ENCODE assay signal across 9 cellular contexts in genomic region chr3:72821170-72821781, GRCh38. TPM values are rescaled to one million over a fixed set of nuclear protein-coding genes. Genes with fewer than 3 reads are reported as not detected.
DNase-seq lines count a peak whose midpoint lies in the region; ATAC-seq, FAIRE-seq and TF ChIP-seq lines count a peak whose summit lies in the region.
"Had no signal": no experiment of that assay in that cellular context is flagged by ENCODE, and none has a peak within 500 bp of the region (broad histone marks: within the 10 kb centered on the region; RNA-seq: fewer than 3 reads in every experiment).

No MANE protein-coding gene starts in this region.

- TF ChIP-seq CTCF in PC-9 (conservative IDR thresholded peaks at IDR 0.05) (no peak), tibial artery (IDR thresholded peaks at IDR 0.05) (no peak)

- intact Hi-C loops in PC-9 (cut with micrococcal nuclease; ENCODE audit: unreplicated experiment) (loop anchor here (5.0 to 10.0 kb wide), 3 partner anchors 264 to 1109 kb away; no protein-coding TSS in a partner anchor), Right ventricle myocardium superior (cut with DNase I) (loop anchor here (5.0 to 10.0 kb wide), 3 partner anchors 156 to 1116 kb away; no protein-coding TSS in a partner anchor), tibial artery (cut with DNase I; ENCODE audit: low total_unique reads) (loop anchor here (5.0 to 10.0 kb wide), 2 partner anchors 944 to 1096 kb away; partner anchors contain the start of gene EIF4E3)

- no peaks in the 10 kb centered on the region for H3K27me3 ChIP-seq in PC-9 (ENCODE audit: insufficient read depth, low read depth)
- no peaks in the 10 kb centered on the region for H3K27me3 ChIP-seq in tibial artery
- H3K27me3 ChIP-seq: cardiac muscle cell had no signal

- H3K4me3 ChIP-seq in PC-9 (no peak overlapping the region), tibial artery (no peak overlapping the region)
- H3K4me3 ChIP-seq: cardiac muscle cell had no signal

- POLR2A ChIA-PET in PC-9 (lab: Charles Lee; ENCODE audit: unreplicated experiment) = no interaction called here

- H3K79me2 ChIP-seq in PC-9 (ENCODE audit: low read depth) = no peaks in the 10 kb centered on the region

- CTCF ChIA-PET in PC-9 (lab: Charles Lee) = interaction anchor here (0.8 to 1.6 kb wide), 4 partner anchors 99 to 474 kb away, joined by 3 to 6 read pairs (median 4); no protein-coding TSS in a partner anchor

- H3K4me1 ChIP-seq in PC-9 (replicated peaks; ENCODE audit: insufficient read depth) (peaks cover 17% of the 10 kb centered on the region), tibial artery (peaks cover 0 to 14% (median 11%) of the 10 kb centered on the region in 4 donors)

- H4K20me1 ChIP-seq in PC-9 (ENCODE audit: insufficient read depth) = no peaks in the 10 kb centered on the region

- H3K27ac ChIP-seq in PC-9 = peak overlapping the region; percentile 57
- H3K27ac ChIP-seq in tibial artery = no peak overlapping the region
- H3K27ac ChIP-seq: cardiac muscle cell had no signal

- no peaks in the 10 kb centered on the region for H3K9me2 ChIP-seq in PC-9 (ENCODE audit: insufficient read depth)

- H3K4me2 ChIP-seq in PC-9 = 0 out of 2 replicates have a peak overlapping the region, but pooled peaks have one; percentile 35

- 0 out of 2 replicates have a peak, but pooled peaks cover 4% of the 10 kb centered on the region for H3F3A ChIP-seq in PC-9 (ENCODE audit: insufficient read depth, low read depth)

- H3K36me3 ChIP-seq in PC-9 (ENCODE audit: low read depth) (no peaks in the 10 kb centered on the region), tibial artery (peaks cover 0 to 13% (median 0%) of the 10 kb centered on the region in 3 donors)
- H3K36me3 ChIP-seq: cardiac muscle cell had no signal

- peak; percentile 64 for DNase-seq in DMS153 (lab: John Stamatoyannopoulos, UW)
- DNase-seq in H54 (ENCODE audit: insufficient read length, low spot score) = no peak
- no peak for DNase-seq in PC-9
- DNase-seq in Right ventricle myocardium superior = no peak
- no peak for DNase-seq in SK-N-DZ (ENCODE audit: low spot score)
- no peak for DNase-seq in HK-2 (ENCODE audit: unreplicated experiment)
- DNase-seq in NCI-H1694 treated with DMSO at 0.1 percent for 48 hours (lab: John Stamatoyannopoulos, UW) = no peak
- DNase-seq in tibial artery = no peak

- ATAC-seq in Right ventricle myocardium superior (ENCODE audit: poor library complexity) = peak; percentile 94

- no peak for TF ChIP-seq POLR2A in H54 (IDR thresholded peaks at IDR 0.05; ENCODE audit: low read depth, low read length)

- no TSS peak for BruUV-seq in PC-9 (replicated peaks; lab: Mats Ljungman, UMichigan)

- peak; percentile 11 for FAIRE-seq in H54 (lab: Jason Lieb, UNC)

- H3K9me3 ChIP-seq in PC-9 (ENCODE audit: insufficient read depth, low read depth) = no peaks in the 10 kb centered on the region
- no peaks in the 10 kb centered on the region for H3K9me3 ChIP-seq in tibial artery

- H2AFZ ChIP-seq in PC-9 = no peak overlapping the region

RNA-seq across cellular contexts. Expression of gene SHQ1, which starts 27.0 kb away (rescaled TPM):
- total RNA-seq in PC-9 (2021) (24.4 and 24.8 TPM in 2 replicates), Right ventricle myocardium superior (15.1 TPM)
- 17.1 and 23.3 TPM in 2 replicates for polyA plus RNA-seq in SK-N-DZ (2014; cell fraction: cytosol; rRNA removed)
- polyA plus RNA-seq in SK-N-DZ (2014; cell fraction: nucleus; rRNA removed) = 11.5 and 13.0 TPM in 2 replicates
